In genomic region chr1:40876436-40876761, GRCh38 we compare ENCODE assay signal across 17 cellular contexts. TPM values are rescaled to one million over a fixed set of nuclear protein-coding genes. Genes with fewer than 3 reads are reported as not detected.
A peak's percentile ranks its signal among the peaks of the same experiment; 100 is the strongest.
DNase-seq lines count a peak whose midpoint lies in the region; ATAC-seq and TF ChIP-seq lines count a peak whose summit lies in the region.
"Had no signal": no experiment of that assay in that cellular context is flagged by ENCODE, and none has a peak within 500 bp of the region (broad histone marks: within the 10 kb centered on the region; RNA-seq: fewer than 3 reads in every experiment).

No MANE protein-coding gene starts in this region.

- TF ChIP-seq CTCF in activated CD8-positive, alpha-beta T cell treated with anti-CD3 and anti-CD28 coated beads for 36 hours (IDR thresholded peaks at IDR 0.05): no peak
- TF ChIP-seq CTCF in HFFc6 (IDR thresholded peaks at IDR 0.05): no peak
- no peak for TF ChIP-seq CTCF in ascending aorta (IDR thresholded peaks at IDR 0.05)

- peak overlapping the region; percentile 87 for H2BK5ac ChIP-seq in mesenchymal stem cell (ENCODE audit: low read depth, low read length, poor library complexity, severe bottlenecking)

- no peak for ATAC-seq in activated CD8-positive, alpha-beta T cell treated with anti-CD3 and anti-CD28 coated beads, Interleukin-2, amount 10 ng/mL, durations not matched to agents 7 days and 5 days
- ATAC-seq in activated CD8-positive, alpha-beta T cell treated with anti-CD3 and anti-CD28 coated beads for 36 hours: no peak

- H3K9me3 Mint-ChIP-seq in activated CD8-positive, alpha-beta T cell treated with anti-CD3 and anti-CD28 coated beads, Interleukin-2, amount 10 ng/mL, durations not matched to agents 7 days and 5 days (ENCODE audit: insufficient read depth): peaks cover 8% of the 10 kb centered on the region
- peaks cover 13% of the 10 kb centered on the region for H3K9me3 Mint-ChIP-seq in activated CD8-positive, alpha-beta T cell treated with anti-CD3 and anti-CD28 coated beads for 36 hours
- peaks cover 15% of the 10 kb centered on the region for H3K9me3 Mint-ChIP-seq in HFFc6
- peaks cover 13% of the 10 kb centered on the region for H3K9me3 Mint-ChIP-seq in activated naive CD4-positive, alpha-beta T cell treated with anti-CD3 and anti-CD28 coated beads for 36 hours

- H3K27me3 ChIP-seq in ascending aorta: no peaks in the 10 kb centered on the region
- H3K27me3 ChIP-seq in mesenchymal stem cell (ENCODE audit: control insufficient read depth in 1 of 2, insufficient read depth in 1 of 2, low read length in 2 of 2): no peaks in the 10 kb centered on the region
- H3K27me3 ChIP-seq: colonic mucosa had no signal

- H3K9ac ChIP-seq in mesenchymal stem cell (ENCODE audit: low read length): no peak overlapping the region

- H2AK5ac ChIP-seq in mesenchymal stem cell (ENCODE audit: low read length, severe bottlenecking): peak overlapping the region; percentile 99

- CTCF ChIA-PET in activated CD8-positive, alpha-beta T cell treated with anti-CD3 and anti-CD28 coated beads, Interleukin-2, amount 10 ng/mL, durations not matched to agents 7 days and 5 days (lab: Charles Lee): interaction anchor here (0.6 to 3.0 kb wide), 7 partner anchors 14 to 104 kb away, joined by 3 to 40 read pairs (median 8); partner anchors contain the start of gene CITED4
- CTCF ChIA-PET in activated CD8-positive, alpha-beta T cell treated with anti-CD3 and anti-CD28 coated beads for 36 hours (lab: Charles Lee): interaction anchor here (0.9 to 3.9 kb wide), 9 partner anchors 12 to 102 kb away, joined by 3 to 14 read pairs (median 5); partner anchors contain the start of gene CITED4
- CTCF ChIA-PET in activated naive CD4-positive, alpha-beta T cell treated with anti-CD3 and anti-CD28 coated beads for 36 hours (lab: Charles Lee): interaction anchor here (0.6 to 2.6 kb wide), 4 partner anchors 27 to 76 kb away, joined by 3 to 12 read pairs (median 7); no protein-coding TSS in a partner anchor

- H2BK120ac ChIP-seq in mesenchymal stem cell (ENCODE audit: low read depth, low read length): peak overlapping the region; percentile 52

- H3K4me3 ChIP-seq in ascending aorta (no peak overlapping the region), mesenchymal stem cell (ENCODE audit: insufficient read depth in 1 of 2, low read depth in 1 of 2, low read length in 2 of 2) (peak overlapping the region in 1 of 2 experiments; percentile 13)
- H3K4me3 ChIP-seq: colonic mucosa, GM12878 had no signal

- no peak overlapping the region for H3K14ac ChIP-seq in mesenchymal stem cell (ENCODE audit: low read length in 2 of 2)

- H4K8ac ChIP-seq in mesenchymal stem cell (ENCODE audit: low read length): peak overlapping the region; percentile 69

- H3K9me3 ChIP-seq in ascending aorta (peaks cover 0 to 9% of the 10 kb centered on the region in 2 donors), mesenchymal stem cell (ENCODE audit: control insufficient read depth, low read length) (peaks cover 10% of the 10 kb centered on the region)
- H3K9me3 ChIP-seq: colonic mucosa had no signal

- intact Hi-C loops in activated CD8-positive, alpha-beta T cell treated with anti-CD3 and anti-CD28 coated beads for 36 hours (cut with micrococcal nuclease): no loop called here
- intact Hi-C loops in ascending aorta (cut with DNase I): loop anchor here (5.0 kb wide), 1 partner anchor 66 kb away; no protein-coding TSS in a partner anchor
- intact Hi-C loops in activated naive CD4-positive, alpha-beta T cell treated with anti-CD3 and anti-CD28 coated beads for 36 hours (cut with micrococcal nuclease): no loop called here

- H3K27ac Mint-ChIP-seq in activated CD8-positive, alpha-beta T cell treated with anti-CD3 and anti-CD28 coated beads, Interleukin-2, amount 10 ng/mL, durations not matched to agents 7 days and 5 days: peak overlapping the region; percentile 80
- no peak overlapping the region for H3K27ac Mint-ChIP-seq in activated CD8-positive, alpha-beta T cell treated with anti-CD3 and anti-CD28 coated beads for 36 hours
- H3K27ac Mint-ChIP-seq in HFFc6: peak overlapping the region; percentile 89
- no peak overlapping the region for H3K27ac Mint-ChIP-seq in activated naive CD4-positive, alpha-beta T cell treated with anti-CD3 and anti-CD28 coated beads for 36 hours

- H3K36me3 ChIP-seq in ascending aorta (no peaks in the 10 kb centered on the region), mesenchymal stem cell (ENCODE audit: control insufficient read depth in 1 of 2, insufficient read depth in 2 of 2, low read depth in 1 of 2, low read length in 2 of 2) (no peaks in the 10 kb centered on the region)
- H3K36me3 ChIP-seq: colonic mucosa had no signal

- no peak overlapping the region for H3K4me3 Mint-ChIP-seq in activated CD8-positive, alpha-beta T cell treated with anti-CD3 and anti-CD28 coated beads, Interleukin-2, amount 10 ng/mL, durations not matched to agents 7 days and 5 days
- H3K4me3 Mint-ChIP-seq in activated CD8-positive, alpha-beta T cell treated with anti-CD3 and anti-CD28 coated beads for 36 hours: no peak overlapping the region
- peak overlapping the region; percentile 45 for H3K4me3 Mint-ChIP-seq in HFFc6
- no peak overlapping the region for H3K4me3 Mint-ChIP-seq in activated naive CD4-positive, alpha-beta T cell treated with anti-CD3 and anti-CD28 coated beads for 36 hours
- H3K4me3 Mint-ChIP-seq: CD14-positive monocyte had no signal

- no peak overlapping the region for H3K4me2 ChIP-seq in mesenchymal stem cell (ENCODE audit: low read length, poor library complexity, severe bottlenecking)

- H3K27ac ChIP-seq in ascending aorta (peak overlapping the region; percentile 83 to 84), mesenchymal stem cell (ENCODE audit: low read length, poor library complexity, severe bottlenecking) (peak overlapping the region; percentile 96)
- H3K27ac ChIP-seq: colonic mucosa had no signal

- H3K4ac ChIP-seq in mesenchymal stem cell (ENCODE audit: low read depth in 1 of 2, low read length in 2 of 2): peak overlapping the region; percentile 47 to 67

- WGBS in mesenchymal stem cell: 93% methylated on average over 2 of the region's 2 CpGs

- H4K91ac ChIP-seq in mesenchymal stem cell (ENCODE audit: low read length): no peak overlapping the region

- POLR2A ChIA-PET in activated CD8-positive, alpha-beta T cell treated with anti-CD3 and anti-CD28 coated beads, Interleukin-2, amount 10 ng/mL, durations not matched to agents 7 days and 5 days (lab: Charles Lee): interaction anchor here (0.9 kb wide), 1 partner anchor 14 kb away, joined by 4 read pairs; the partner anchor contains the start of gene CITED4
- POLR2A ChIA-PET in activated CD8-positive, alpha-beta T cell treated with anti-CD3 and anti-CD28 coated beads for 36 hours (lab: Charles Lee): interaction anchor here (0.7 to 0.8 kb wide), 2 partner anchors 14 to 74 kb away, joined by 3 to 4 read pairs; partner anchors contain the start of gene CITED4

- H2AFZ ChIP-seq in mesenchymal stem cell (ENCODE audit: low read depth, low read length): no peak overlapping the region

- H3K36me3 Mint-ChIP-seq in activated CD8-positive, alpha-beta T cell treated with anti-CD3 and anti-CD28 coated beads, Interleukin-2, amount 10 ng/mL, durations not matched to agents 7 days and 5 days (ENCODE audit: low read depth): peaks cover 15% of the 10 kb centered on the region
- peaks cover 6% of the 10 kb centered on the region for H3K36me3 Mint-ChIP-seq in activated CD8-positive, alpha-beta T cell treated with anti-CD3 and anti-CD28 coated beads for 36 hours (ENCODE audit: low read depth)
- H3K36me3 Mint-ChIP-seq in HFFc6 (ENCODE audit: low read depth): peaks cover 17% of the 10 kb centered on the region
- H3K36me3 Mint-ChIP-seq in activated naive CD4-positive, alpha-beta T cell treated with anti-CD3 and anti-CD28 coated beads for 36 hours (ENCODE audit: low read depth): peaks cover 4% of the 10 kb centered on the region

- peaks cover 45% of the 10 kb centered on the region for H3K4me1 Mint-ChIP-seq in activated CD8-positive, alpha-beta T cell treated with anti-CD3 and anti-CD28 coated beads, Interleukin-2, amount 10 ng/mL, durations not matched to agents 7 days and 5 days (ENCODE audit: low read depth)
- H3K4me1 Mint-ChIP-seq in activated CD8-positive, alpha-beta T cell treated with anti-CD3 and anti-CD28 coated beads for 36 hours (ENCODE audit: low read depth): peaks cover 33% of the 10 kb centered on the region
- peaks cover 78% of the 10 kb centered on the region for H3K4me1 Mint-ChIP-seq in HFFc6 (ENCODE audit: low read depth)
- H3K4me1 Mint-ChIP-seq in activated naive CD4-positive, alpha-beta T cell treated with anti-CD3 and anti-CD28 coated beads for 36 hours (ENCODE audit: low read depth): peaks cover 30% of the 10 kb centered on the region

- peak overlapping the region; percentile 90 to 97 for H2BK12ac ChIP-seq in mesenchymal stem cell (ENCODE audit: low read length in 2 of 2)

- no peaks in the 10 kb centered on the region for H3K79me1 ChIP-seq in mesenchymal stem cell (replicated peaks; ENCODE audit: low read length, poor library complexity, severe bottlenecking)

- no peak overlapping the region for H3K23ac ChIP-seq in mesenchymal stem cell (ENCODE audit: low read length in 2 of 2)

- no peaks in the 10 kb centered on the region for H3K27me3 Mint-ChIP-seq in activated CD8-positive, alpha-beta T cell treated with anti-CD3 and anti-CD28 coated beads, Interleukin-2, amount 10 ng/mL, durations not matched to agents 7 days and 5 days (ENCODE audit: low read depth)
- H3K27me3 Mint-ChIP-seq in activated CD8-positive, alpha-beta T cell treated with anti-CD3 and anti-CD28 coated beads for 36 hours: peaks cover 1% of the 10 kb centered on the region
- no peaks in the 10 kb centered on the region; the same call in none of the 2 replicates for H3K27me3 Mint-ChIP-seq in HFFc6 (ENCODE audit: insufficient read depth)
- H3K27me3 Mint-ChIP-seq in activated naive CD4-positive, alpha-beta T cell treated with anti-CD3 and anti-CD28 coated beads for 36 hours (ENCODE audit: low read depth): no peaks in the 10 kb centered on the region

- H3K18ac ChIP-seq in mesenchymal stem cell (ENCODE audit: low read depth in 1 of 2, low read length in 2 of 2): peak overlapping the region; percentile 82 to 84

- H3K4me1 ChIP-seq in ascending aorta (peaks cover 0 to 24% of the 10 kb centered on the region in 2 donors), mesenchymal stem cell (ENCODE audit: control insufficient read depth, insufficient read depth, low read depth, low read length) (peaks cover 26% of the 10 kb centered on the region)
- H3K4me1 ChIP-seq: colonic mucosa had no signal

- DNase-seq in activated CD8-positive, alpha-beta T cell treated with anti-CD3 and anti-CD28 coated beads, Interleukin-2, amount 10 ng/mL, durations not matched to agents 7 days and 5 days: no peak
- no peak for DNase-seq in activated CD8-positive, alpha-beta T cell treated with anti-CD3 and anti-CD28 coated beads for 36 hours
- DNase-seq in HFFc6: no peak
- no peak for DNase-seq in ascending aorta (ENCODE audit: low spot score in 2 of 2)
- no peak for DNase-seq in mesenchymal stem cell
- DNase-seq in putamen (ENCODE audit: low spot score): no peak
- no peak for DNase-seq in activated naive CD4-positive, alpha-beta T cell treated with anti-CD3 and anti-CD28 coated beads for 36 hours
- DNase-seq in SIG-M5 (lab: John Stamatoyannopoulos, UW): no peak
- DNase-seq: activated CD4-positive, CD25-positive, alpha-beta regulatory T cell treated with anti-CD3 and anti-CD28 coated beads, Interleukin-2, amount 50 U/mL, for 72 hours; activated naive CD4-positive, alpha-beta T cell; colonic mucosa; H7; mesendoderm; NCI-H1436; substantia nigra had no signal

- no peak overlapping the region for H2BK15ac ChIP-seq in mesenchymal stem cell (ENCODE audit: low read depth, poor library complexity, severe bottlenecking)

RNA-seq across cellular contexts. Expression of gene CITED4, which starts 14.2 kb away (rescaled TPM):
- total RNA-seq in activated CD8-positive, alpha-beta T cell treated with anti-CD3 and anti-CD28 coated beads, Interleukin-2, amount 10 ng/mL, durations not matched to agents 7 days and 5 days: 1 to 10 TPM; 9.1 to 10.0 TPM
- 1 to 10 TPM; 6.7 to 7.4 TPM for total RNA-seq in activated CD8-positive, alpha-beta T cell treated with anti-CD3 and anti-CD28 coated beads for 36 hours
- 1 to 10 TPM; 1.7 to 5.3 (median 3.8) TPM for total RNA-seq in HFFc6 (2021; fragmentation: NEBNext Ultra II Directional; extraction: Animal tissue kit (Norgen Biotek cat#: 25700))
- total RNA-seq in ascending aorta: 47.6 TPM
- polyA plus RNA-seq in mesenchymal stem cell (2013, experiment 1 of 2): 8.6 TPM
- polyA plus RNA-seq in mesenchymal stem cell (2013, experiment 2 of 2): 9.3 TPM
- total RNA-seq in activated naive CD4-positive, alpha-beta T cell treated with anti-CD3 and anti-CD28 coated beads for 36 hours: 1 to 10 TPM; 2.4 TPM

Comparison
In these comparisons a context has a peak if more than half of its experiments do, and no peak if none do; other contexts are left out.
1. H3K27ac Mint-ChIP-seq: peak in activated CD8-positive, alpha-beta T cell treated with anti-CD3 and anti-CD28 coated beads, Interleukin-2, amount 10 ng/mL, durations not matched to agents 7 days and 5 days (single experiment) and HFFc6 (single experiment); none in activated CD8-positive, alpha-beta T cell treated with anti-CD3 and anti-CD28 coated beads for 36 hours (single experiment) and activated naive CD4-positive, alpha-beta T cell treated with anti-CD3 and anti-CD28 coated beads for 36 hours (single experiment).